9 cellular contexts compared by ENCODE assay signal in genomic region chr13:97768134-97768533, GRCh38.
"Had no signal": no experiment of that assay in that cellular context is flagged by ENCODE, and none has a peak within 500 bp of the region (broad histone marks: within the 10 kb centered on the region; RNA-seq: fewer than 3 reads in every experiment).

No MANE protein-coding gene starts in this region.

- H2AFZ ChIP-seq: GM23248 had no signal

- H3K4me1 ChIP-seq: HAP-1 had no signal

- H3K9me3 ChIP-seq: HAP-1 had no signal

- H3K4me3 ChIP-seq: GM23248, HAP-1, K562 had no signal

- H3K27ac ChIP-seq: GM23248, HL-60 had no signal

- H3K9ac ChIP-seq: GM23248 had no signal

- DNase-seq: GM23248, GOT3, H7, HFFc6, IMR-90 had no signal

- ATAC-seq: HCT116, K562 had no signal

- FAIRE-seq: K562 had no signal

- H3K36me3 ChIP-seq: HAP-1 had no signal
